ENCODE assay signal across 8 cellular contexts in the genomic region with DNA sequence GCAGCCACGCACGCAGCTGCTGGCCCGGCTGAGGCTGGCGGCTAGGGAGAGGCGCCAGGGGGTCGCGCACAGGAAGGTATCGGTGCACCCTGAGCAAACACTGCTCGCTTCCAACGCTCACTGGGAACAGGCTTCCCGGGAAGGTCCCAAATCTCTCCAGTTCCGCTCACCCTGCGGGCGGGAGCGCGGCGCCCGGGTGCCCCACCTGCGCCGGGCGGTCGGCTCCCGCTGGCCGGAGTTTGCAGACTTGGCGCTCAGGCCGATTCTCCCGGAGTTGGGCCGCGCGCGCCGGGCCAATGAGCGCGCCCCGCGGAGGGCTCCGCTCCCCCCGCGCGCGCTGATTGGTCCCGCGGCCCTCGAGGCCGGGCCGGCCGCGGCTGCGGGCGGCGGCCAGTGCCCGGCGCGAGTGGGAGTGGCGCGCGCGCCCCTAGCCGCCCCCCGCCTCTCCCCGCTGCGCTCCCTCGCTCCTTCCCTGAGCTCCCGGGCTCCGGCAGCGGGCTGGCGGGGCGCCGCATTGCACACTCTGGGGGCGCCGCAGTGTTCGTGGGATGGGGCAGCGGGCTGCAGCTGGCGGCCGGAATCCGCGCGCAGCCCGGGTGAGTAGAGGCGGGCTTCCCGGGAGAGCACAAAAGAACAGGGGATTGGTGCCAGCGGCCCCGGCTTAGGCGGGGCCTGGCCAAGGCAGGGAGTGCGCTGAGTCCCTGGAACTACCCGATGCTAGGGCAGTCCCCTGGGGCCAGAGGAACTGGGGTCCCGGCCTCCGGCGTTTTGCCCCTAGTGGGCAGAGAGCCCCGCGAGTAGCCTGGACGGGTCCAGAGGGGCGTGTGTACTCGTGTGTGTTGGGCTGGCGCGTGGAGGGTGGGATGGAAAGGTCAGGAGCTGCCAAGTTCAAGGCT. TPM values are rescaled to one million over a fixed set of nuclear protein-coding genes. Genes with fewer than 3 reads are reported as not detected.
A peak's percentile ranks its signal among the peaks of the same experiment; 100 is the strongest.
DNase-seq lines count a peak whose midpoint lies in the region; ATAC-seq and TF ChIP-seq lines count a peak whose summit lies in the region.

A gene with protein sequence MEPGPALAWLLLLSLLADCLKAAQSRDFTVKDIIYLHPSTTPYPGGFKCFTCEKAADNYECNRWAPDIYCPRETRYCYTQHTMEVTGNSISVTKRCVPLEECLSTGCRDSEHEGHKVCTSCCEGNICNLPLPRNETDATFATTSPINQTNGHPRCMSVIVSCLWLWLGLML (plus strand): TSS at position 461 of the 896 bp plus-strand sequence. CDS start 107,122 bp downstream, outside the sequence.

- peak within 1 kb of the TSS; percentile 77 for H3K4me3 ChIP-seq in left ventricle myocardium inferior

- peak within 1 kb of the TSS; percentile 60 for H3K4me3 Mint-ChIP-seq in activated naive CD8-positive, alpha-beta T cell treated with anti-CD3 and anti-CD28 coated beads for 36 hours
- H3K4me3 Mint-ChIP-seq in osteocyte (ENCODE audit: unreplicated experiment) = peak within 1 kb of the TSS; percentile 86

- H3K9me3 Mint-ChIP-seq in activated naive CD8-positive, alpha-beta T cell treated with anti-CD3 and anti-CD28 coated beads for 36 hours = no peaks in the 10 kb centered on the region
- H3K9me3 Mint-ChIP-seq in osteocyte (ENCODE audit: unreplicated experiment) = no peaks in the 10 kb centered on the region

- no peaks in the 10 kb centered on the region for H3K36me3 ChIP-seq in left ventricle myocardium inferior

- no peaks in the 10 kb centered on the region for H3K36me3 Mint-ChIP-seq in activated naive CD8-positive, alpha-beta T cell treated with anti-CD3 and anti-CD28 coated beads for 36 hours
- no peaks in the 10 kb centered on the region for H3K36me3 Mint-ChIP-seq in osteocyte (ENCODE audit: unreplicated experiment)

- intact Hi-C loops in Right ventricle myocardium inferior (cut with DNase I) = no loop called here
- intact Hi-C loops in cardiac septum (cut with DNase I) = no loop called here
- intact Hi-C loops in left ventricle myocardium inferior (cut with micrococcal nuclease) = no loop called here

- H3K27ac ChIP-seq in left ventricle myocardium inferior (replicated peaks) = no peak within 1 kb of the TSS

- H3K4me1 ChIP-seq in left ventricle myocardium inferior = peaks cover 20% of the 10 kb centered on the region

- DNase-seq in Right ventricle myocardium inferior (ENCODE audit: missing footprints) (peak; percentile 82), cardiac septum (ENCODE audit: low spot score) (no peak), NCI-H2107 treated with DMSO at 0.1 percent for 48 hours (lab: John Stamatoyannopoulos, UW; ENCODE audit: unreplicated experiment) (peak; percentile 35), left ventricle myocardium inferior (peak; percentile 66), osteocyte (ENCODE audit: extremely low spot score, unreplicated experiment) (peak; percentile 90)
- DNase-seq in activated naive CD8-positive, alpha-beta T cell treated with anti-CD3 and anti-CD28 coated beads for 36 hours = peak; percentile 12
- no peak for DNase-seq in effector CD4-positive, alpha-beta T cell

- ATAC-seq in Right ventricle myocardium inferior (peak; percentile 99), HG02938 (IDR thresholded peaks at IDR 0.05; ENCODE audit: unreplicated experiment) (peak; percentile 70)

- peaks cover 71% of the 10 kb centered on the region for H3K27me3 Mint-ChIP-seq in activated naive CD8-positive, alpha-beta T cell treated with anti-CD3 and anti-CD28 coated beads for 36 hours
- no peaks in the 10 kb centered on the region for H3K27me3 Mint-ChIP-seq in osteocyte (ENCODE audit: unreplicated experiment)

- H3K27me3 ChIP-seq in left ventricle myocardium inferior (ENCODE audit: low read depth) = peaks cover 63% of the 10 kb centered on the region

- no peak within 1 kb of the TSS for H3K27ac Mint-ChIP-seq in activated naive CD8-positive, alpha-beta T cell treated with anti-CD3 and anti-CD28 coated beads for 36 hours
- H3K27ac Mint-ChIP-seq in osteocyte (ENCODE audit: unreplicated experiment) = no peak within 1 kb of the TSS

- H3K4me1 Mint-ChIP-seq in activated naive CD8-positive, alpha-beta T cell treated with anti-CD3 and anti-CD28 coated beads for 36 hours = peaks cover 9% of the 10 kb centered on the region
- H3K4me1 Mint-ChIP-seq in osteocyte (ENCODE audit: unreplicated experiment) = peaks cover 12% of the 10 kb centered on the region

- H3K9me3 ChIP-seq in left ventricle myocardium inferior (replicated peaks) = peaks cover 12% of the 10 kb centered on the region

- TF ChIP-seq CTCF in left ventricle myocardium inferior (IDR thresholded peaks at IDR 0.05; ENCODE audit: borderline replicate concordance) (no peak), osteocyte (IDR thresholded peaks at IDR 0.05) (no peak)

RNA-seq across cellular contexts. Expression of the gene that starts here (rescaled TPM):
- total RNA-seq in Right ventricle myocardium inferior (0.14 TPM), cardiac septum (0.16 TPM), left ventricle myocardium inferior (0.08 TPM), osteocyte (1.8 and 2.1 TPM in 2 replicates)
- not detected for total RNA-seq in activated naive CD8-positive, alpha-beta T cell treated with anti-CD3 and anti-CD28 coated beads for 36 hours

Comparison
In these comparisons a context has a peak if more than half of its experiments do, and no peak if none do; other contexts are left out.
1. Peak in DNase-seq and ATAC-seq in Right ventricle myocardium inferior; RNA of the gene not detected or under 1 TPM.
2. Peak in DNase-seq in activated naive CD8-positive, alpha-beta T cell treated with anti-CD3 and anti-CD28 coated beads for 36 hours; RNA of the gene not detected or under 1 TPM.
3. Peak in DNase-seq and H3K4me3 ChIP-seq in left ventricle myocardium inferior; RNA of the gene not detected or under 1 TPM.
4. DNase-seq: peak in NCI-H2107 treated with DMSO at 0.1 percent for 48 hours (single experiment) and osteocyte (single experiment); none in cardiac septum (single experiment) and effector CD4-positive, alpha-beta T cell (single experiment).